23 cellular contexts compared by ENCODE assay signal in genomic region chr7:102103027-102103372, GRCh38.
"Had no signal": no experiment of that assay in that cellular context is flagged by ENCODE, and none has a peak within 500 bp of the region (broad histone marks: within the 10 kb centered on the region; RNA-seq: fewer than 3 reads in every experiment).

No MANE protein-coding gene starts in this region.

- H3K27me3 ChIP-seq: adrenal gland, foreskin keratinocyte, ovary, suprapubic skin, transverse colon, vagina had no signal

- H3K4me3 Mint-ChIP-seq: activated CD4-positive, alpha-beta memory T cell treated with anti-CD3 and anti-CD28 coated beads, Interleukin-2, amount 10 ng/mL, durations not matched to agents 7 days and 5 days; effector memory CD8-positive, alpha-beta T cell; T-helper 2 cell treated with Interferon-gamma antibody and Interleukin-4, amounts not matched to agents 5 μg/mL and 100 μg/mL, for 36 hours had no signal

- DNase-seq: activated CD4-positive, alpha-beta memory T cell treated with anti-CD3 and anti-CD28 coated beads, Interleukin-2, amount 10 ng/mL, durations not matched to agents 7 days and 5 days; activated CD4-positive, alpha-beta T cell treated with anti-CD3 and anti-CD28 coated beads for 48 hours; activated CD8-positive, alpha-beta memory T cell treated with anti-CD3 and anti-CD28 coated beads, Interleukin-2, amount 50 U/mL, for 4 hours; activated effector memory CD4-positive, alpha-beta T cell treated with Interleukin-2 at 50 U/mL for 16 hours; activated naive CD4-positive, alpha-beta T cell treated with anti-CD3 and anti-CD28 coated beads, Interleukin-2, amount 50 U/mL, for 16 hours; activated T-cell treated with anti-CD3 and anti-CD28 coated beads, Interleukin-2, amount 50 U/mL, for 48 hours; effector memory CD8-positive, alpha-beta T cell; glutamatergic neuron; hypothalamus; midbrain; psoas muscle; right cardiac atrium; stimulated activated CD4-positive, alpha-beta T cell treated with anti-CD3 and anti-CD28 coated beads, Interleukin-2, amount 100 ng/mL, for 24 hours; stimulated activated naive CD8-positive, alpha-beta T cell treated with anti-CD3 and anti-CD28 coated beads, Interleukin-15, Interleukin-2, amounts not matched to agents 100 U/mL and 50 U/mL, for 24 hours; transverse colon had no signal

- H3K27ac Mint-ChIP-seq: activated CD4-positive, alpha-beta memory T cell treated with anti-CD3 and anti-CD28 coated beads, Interleukin-2, amount 10 ng/mL, durations not matched to agents 7 days and 5 days; T-helper 2 cell treated with Interferon-gamma antibody and Interleukin-4, amounts not matched to agents 5 μg/mL and 100 μg/mL, for 36 hours had no signal

- H3K4me3 ChIP-seq: adrenal gland, lung, ovary, psoas muscle, suprapubic skin, transverse colon, vagina had no signal

- H3K36me3 ChIP-seq: ovary, transverse colon had no signal

- H3K9me3 ChIP-seq: adrenal gland, ovary, psoas muscle, suprapubic skin, transverse colon, vagina had no signal

- H3K9me3 Mint-ChIP-seq: activated CD4-positive, alpha-beta memory T cell treated with anti-CD3 and anti-CD28 coated beads, Interleukin-2, amount 10 ng/mL, durations not matched to agents 7 days and 5 days; effector memory CD8-positive, alpha-beta T cell; T-helper 2 cell treated with Interferon-gamma antibody and Interleukin-4, amounts not matched to agents 5 μg/mL and 100 μg/mL, for 36 hours had no signal

- H3K4me1 ChIP-seq: adrenal gland, psoas muscle, suprapubic skin, vagina had no signal

- H3K4me1 Mint-ChIP-seq: activated CD4-positive, alpha-beta memory T cell treated with anti-CD3 and anti-CD28 coated beads, Interleukin-2, amount 10 ng/mL, durations not matched to agents 7 days and 5 days had no signal

- H3K27me3 Mint-ChIP-seq: activated CD4-positive, alpha-beta memory T cell treated with anti-CD3 and anti-CD28 coated beads, Interleukin-2, amount 10 ng/mL, durations not matched to agents 7 days and 5 days; effector memory CD8-positive, alpha-beta T cell had no signal

- H3K27ac ChIP-seq: adrenal gland, epithelial cell of prostate, foreskin keratinocyte, ovary, psoas muscle, suprapubic skin, transverse colon, vagina had no signal

- ATAC-seq: effector memory CD8-positive, alpha-beta T cell; stimulated activated naive CD8-positive, alpha-beta T cell treated with anti-CD3 and anti-CD28 coated beads, Interleukin-15, Interleukin-2, amounts not matched to agents 100 U/mL and 50 U/mL, for 24 hours had no signal
